ENCODE assay signal across 12 cellular contexts in the genomic region with DNA sequence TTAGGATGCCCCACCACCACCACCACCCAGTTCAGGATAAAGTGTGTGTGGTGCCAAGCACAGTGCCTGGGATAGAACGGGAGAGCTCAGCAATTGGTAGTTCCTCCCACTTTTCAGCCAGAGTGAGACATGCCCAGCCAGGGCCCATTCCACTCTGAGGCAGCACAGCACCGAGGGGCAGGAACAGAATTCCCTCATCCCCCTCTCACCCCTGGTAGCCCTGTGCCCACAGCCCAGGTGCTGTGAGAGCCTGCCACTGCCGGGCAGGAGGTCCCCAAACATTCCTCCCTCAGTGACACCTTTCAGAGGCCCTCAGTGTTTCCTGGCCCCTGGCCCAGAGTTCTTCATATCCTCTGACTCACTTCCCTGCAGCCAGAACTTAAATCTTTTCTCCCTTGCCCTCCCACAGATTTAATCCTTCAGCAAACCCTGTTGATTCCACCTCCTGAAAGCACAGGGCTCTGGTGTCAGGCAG. TPM values are rescaled to one million over a fixed set of nuclear protein-coding genes. Genes with fewer than 3 reads are reported as not detected.
DNase-seq lines count a peak whose midpoint lies in the region; ATAC-seq and TF ChIP-seq lines count a peak whose summit lies in the region.
"Had no signal": no experiment of that assay in that cellular context is flagged by ENCODE, and none has a peak within 500 bp of the region (broad histone marks: within the 10 kb centered on the region; RNA-seq: fewer than 3 reads in every experiment).

No MANE protein-coding gene starts in this region.

- H4K20me1 ChIP-seq in smooth muscle cell (ENCODE audit: low read depth) = no peaks in the 10 kb centered on the region

- no peaks in the 10 kb centered on the region for H3K9me3 ChIP-seq in Panc1 (ENCODE audit: control insufficient read depth, insufficient read depth, low read depth, low read length)
- H3K9me3 ChIP-seq in smooth muscle cell (replicated peaks; ENCODE audit: low read depth) = no peaks in the 10 kb centered on the region

- peak overlapping the region in 1 of 2 experiments; percentile 38; a peak in 2 of 4 replicates for H3K4me3 ChIP-seq in Panc1 (ENCODE audit: low read depth in 2 of 2, low read length in 2 of 2)
- H3K4me3 ChIP-seq in smooth muscle cell = no peak overlapping the region

- H3K4me2 ChIP-seq in smooth muscle cell = peak overlapping the region; percentile 57

- H3K27ac ChIP-seq in Panc1 (ENCODE audit: low read length) = peak overlapping the region; percentile 55; the same call in 1 of the 2 replicates
- peak overlapping the region; percentile 47 for H3K27ac ChIP-seq in smooth muscle cell (ENCODE audit: low read depth)
- H3K27ac ChIP-seq: 22Rv1 had no signal

- ATAC-seq in Panc1 = peak; percentile 81
- no peak for ATAC-seq in HG02642 (IDR thresholded peaks at IDR 0.05; ENCODE audit: poor library complexity, unreplicated experiment)
- no peak for ATAC-seq in HG03565 (IDR thresholded peaks at IDR 0.05; ENCODE audit: unreplicated experiment)

- no peak overlapping the region for H3K9ac ChIP-seq in smooth muscle cell (ENCODE audit: low read depth)

- in situ Hi-C loops in Panc1 (cut with HindIII; ENCODE audit: low pct_unique_long_range_greater_than_20kb, low sequenced_read_pairs) = no loop called here

- H3K36me3 ChIP-seq in Panc1 (ENCODE audit: control insufficient read depth, insufficient read depth, low read length) = no peaks in the 10 kb centered on the region
- no peaks in the 10 kb centered on the region for H3K36me3 ChIP-seq in smooth muscle cell (ENCODE audit: low read depth)

- DNase-seq in DMS 273 (lab: John Stamatoyannopoulos, UW; ENCODE audit: unreplicated experiment) (peak; percentile 13), DMS 273 treated with DMSO at 0.1 percent for 48 hours (lab: John Stamatoyannopoulos, UW) (no peak), Panc1 (ENCODE audit: low read depth, low spot score) (no peak), fibroblast of gingiva (ENCODE audit: low read depth) (peak; percentile 40), smooth muscle cell (lab: John Stamatoyannopoulos, UW; ENCODE audit: unreplicated experiment) (no peak), GM10266 (ENCODE audit: extremely low spot score) (no peak)

- intact Hi-C loops in Panc1 (cut with micrococcal nuclease; ENCODE audit: unreplicated experiment) = loop anchor here (1.0 to 2.0 kb wide), 2 partner anchors 58 to 66 kb away; no protein-coding TSS in a partner anchor

- no peaks in the 10 kb centered on the region for H3K27me3 ChIP-seq in Panc1 (ENCODE audit: control insufficient read depth, insufficient read depth, low read length)
- no peaks in the 10 kb centered on the region for H3K27me3 ChIP-seq in smooth muscle cell (ENCODE audit: low read depth)

- TF ChIP-seq CTCF in Panc1 (IDR thresholded peaks at IDR 0.05) (no peak), smooth muscle cell (IDR thresholded peaks at IDR 0.05; ENCODE audit: borderline replicate concordance, insufficient read depth, poor library complexity, severe bottlenecking) (no peak), GM10266 (IDR thresholded peaks at IDR 0.05; ENCODE audit: control insufficient read depth, insufficient read depth, low read depth, missing control alignments) (no peak)

- no peak overlapping the region for H2AFZ ChIP-seq in smooth muscle cell (ENCODE audit: low read depth)

- H3K4me1 ChIP-seq in Panc1 (ENCODE audit: control insufficient read depth, insufficient read depth, low read length) (peaks cover 19% of the 10 kb centered on the region), smooth muscle cell (ENCODE audit: low read depth) (no peaks in the 10 kb centered on the region)

- 48% methylated on average over 3 of the region's 3 CpGs for WGBS in smooth muscle cell (ENCODE audit: low lambda C conversion rate)

- POLR2A ChIA-PET in Panc1 (lab: Charles Lee) = no interaction called here

- CTCF ChIA-PET in Panc1 (lab: Charles Lee) = interaction anchor here (1.1 to 1.5 kb wide), 2 partner anchors 65 to 100 kb away, joined by 3 to 13 read pairs; no protein-coding TSS in a partner anchor

- no peaks in the 10 kb centered on the region for H3F3A ChIP-seq in smooth muscle cell (ENCODE audit: low read depth)

- BruUV-seq in Panc1 (replicated peaks; lab: Mats Ljungman, UMichigan) = no TSS peak

- H3K79me2 ChIP-seq in smooth muscle cell (ENCODE audit: low read depth) = no peaks in the 10 kb centered on the region

RNA-seq across cellular contexts. Expression of gene RIPPLY1, which starts 8.1 kb away (rescaled TPM):
- total RNA-seq in Panc1 (2021; ENCODE audit: unreplicated experiment) = not detected
- not detected for polyA plus RNA-seq in Panc1 (2012; ENCODE audit: insufficient read length)
- not detected in 2 replicates for total RNA-seq in smooth muscle cell
- polyA plus RNA-seq in smooth muscle cell = not detected in 2 replicates
- total RNA-seq: activated CD4-positive, alpha-beta T cell treated with anti-CD3 and anti-CD28 coated beads, Interleukin-2, amount 10 ng/mL, durations not matched to agents 24 days and 14 days; activated naive CD8-positive, alpha-beta T cell treated with anti-CD3 and anti-CD28 coated beads for 36 hours; frontal cortex had no signal

RNA-seq across cellular contexts. Expression of gene CLDN2, which starts 25.2 kb away (rescaled TPM):
- total RNA-seq in Panc1 (2021; ENCODE audit: unreplicated experiment) (0.10 TPM), smooth muscle cell (0.04 TPM in 1 of 2 replicates, not detected in the other)
- polyA plus RNA-seq in Panc1 (2012; ENCODE audit: insufficient read length) = not detected
- 0.07 TPM in 1 of 2 replicates, not detected in the other for polyA plus RNA-seq in smooth muscle cell
- total RNA-seq: activated CD4-positive, alpha-beta T cell treated with anti-CD3 and anti-CD28 coated beads, Interleukin-2, amount 10 ng/mL, durations not matched to agents 24 days and 14 days; activated naive CD8-positive, alpha-beta T cell treated with anti-CD3 and anti-CD28 coated beads for 36 hours; frontal cortex had no signal

Comparison
In these comparisons a context has a peak if more than half of its experiments do, and no peak if none do; other contexts are left out.
1. DNase-seq: peak in DMS 273 (single experiment) and fibroblast of gingiva (single experiment); none in DMS 273 treated with DMSO at 0.1 percent for 48 hours (single experiment), Panc1 (single experiment), smooth muscle cell (single experiment) and GM10266 (single experiment).